18 cellular contexts compared by ENCODE assay signal in genomic region chr10:77188000-77188395, GRCh38.
DNase-seq lines count a peak whose midpoint lies in the region; ATAC-seq and TF ChIP-seq lines count a peak whose summit lies in the region.
"Had no signal": no experiment of that assay in that cellular context is flagged by ENCODE, and none has a peak within 500 bp of the region (broad histone marks: within the 10 kb centered on the region; RNA-seq: fewer than 3 reads in every experiment).

No MANE protein-coding gene starts in this region.

- peaks cover 10% of the 10 kb centered on the region for H3F3A ChIP-seq in smooth muscle cell (ENCODE audit: low read depth)

- peaks cover 0 to 71% (median 9%) of the 10 kb centered on the region in 3 donors for H3K4me1 ChIP-seq in gastroesophageal sphincter
- peaks cover 20% of the 10 kb centered on the region for H3K4me1 ChIP-seq in smooth muscle cell (ENCODE audit: low read depth)

- ATAC-seq in gastroesophageal sphincter (no peak), GM21529 (IDR thresholded peaks at IDR 0.05; ENCODE audit: unreplicated experiment) (no peak)
- ATAC-seq: PC-3, Right ventricle myocardium inferior had no signal

- H3K4me3 Mint-ChIP-seq in activated T-helper 2 cell treated with anti-CD3 and anti-CD28 coated beads, Interferon-gamma antibody, Interleukin-2, Interleukin-4, amounts not matched to agents 10 μg/mL and 5 μg/mL and 100 μg/mL, durations not matched to agents 14 hours and 24 hours and 36 hours (ENCODE audit: low read depth): no peak overlapping the region
- H3K4me3 Mint-ChIP-seq: CD14-positive monocyte, H9 had no signal

- H3K4me3 ChIP-seq in gastroesophageal sphincter: no peak overlapping the region
- H3K4me3 ChIP-seq in smooth muscle cell: no peak overlapping the region
- H3K4me3 ChIP-seq: SK-N-MC had no signal

- TF ChIP-seq POLR2A in gastroesophageal sphincter (IDR thresholded peaks at IDR 0.05): no peak

- H3K27me3 ChIP-seq in gastroesophageal sphincter: no peaks in the 10 kb centered on the region
- H3K27me3 ChIP-seq in smooth muscle cell (ENCODE audit: low read depth): no peaks in the 10 kb centered on the region

- H3K27me3 Mint-ChIP-seq in activated T-helper 2 cell treated with anti-CD3 and anti-CD28 coated beads, Interferon-gamma antibody, Interleukin-2, Interleukin-4, amounts not matched to agents 10 μg/mL and 5 μg/mL and 100 μg/mL, durations not matched to agents 14 hours and 24 hours and 36 hours (ENCODE audit: low read depth): no peaks in the 10 kb centered on the region

- WGBS in gastroesophageal sphincter (ENCODE audit: low coverage in 1 of 2), 2 donors: 59 to 60% methylated on average over 1 of the region's 1 CpG
- WGBS in smooth muscle cell (ENCODE audit: low lambda C conversion rate): 86% methylated on average over 1 of the region's 1 CpG

- no peak overlapping the region for H2AFZ ChIP-seq in smooth muscle cell (ENCODE audit: low read depth)

- no peak for TF ChIP-seq EP300 in gastroesophageal sphincter (IDR thresholded peaks at IDR 0.05)

- no peaks in the 10 kb centered on the region for H4K20me1 ChIP-seq in smooth muscle cell (ENCODE audit: low read depth)

- H3K27ac Mint-ChIP-seq in activated T-helper 2 cell treated with anti-CD3 and anti-CD28 coated beads, Interferon-gamma antibody, Interleukin-2, Interleukin-4, amounts not matched to agents 10 μg/mL and 5 μg/mL and 100 μg/mL, durations not matched to agents 14 hours and 24 hours and 36 hours: no peak overlapping the region
- H3K27ac Mint-ChIP-seq: CD14-positive monocyte, H9 had no signal

- no peak overlapping the region for H3K9ac ChIP-seq in smooth muscle cell (ENCODE audit: low read depth)

- H3K79me2 ChIP-seq in smooth muscle cell (ENCODE audit: low read depth): no peaks in the 10 kb centered on the region

- H3K36me3 ChIP-seq in gastroesophageal sphincter: no peaks in the 10 kb centered on the region
- H3K36me3 ChIP-seq in smooth muscle cell (ENCODE audit: low read depth): no peaks in the 10 kb centered on the region

- intact Hi-C loops in activated T-helper 2 cell treated with anti-CD3 and anti-CD28 coated beads, Interferon-gamma antibody, Interleukin-2, Interleukin-4, amounts not matched to agents 10 μg/mL and 5 μg/mL and 100 μg/mL, durations not matched to agents 14 hours and 24 hours and 36 hours (cut with micrococcal nuclease): no loop called here

- H3K27ac ChIP-seq in gastroesophageal sphincter (peak overlapping the region in 3 of 4 donors; percentile 45 to 70 (median 46)), smooth muscle cell (ENCODE audit: low read depth) (peak overlapping the region; percentile 59)
- H3K27ac ChIP-seq: SK-N-MC had no signal

- H3K9me3 ChIP-seq in gastroesophageal sphincter (no peaks in the 10 kb centered on the region), smooth muscle cell (replicated peaks; ENCODE audit: low read depth) (no peaks in the 10 kb centered on the region)

- no peaks in the 10 kb centered on the region for H3K4me1 Mint-ChIP-seq in activated T-helper 2 cell treated with anti-CD3 and anti-CD28 coated beads, Interferon-gamma antibody, Interleukin-2, Interleukin-4, amounts not matched to agents 10 μg/mL and 5 μg/mL and 100 μg/mL, durations not matched to agents 14 hours and 24 hours and 36 hours (ENCODE audit: low read depth)
- H3K4me1 Mint-ChIP-seq: CD14-positive monocyte had no signal

- TF ChIP-seq CTCF in gastroesophageal sphincter (IDR thresholded peaks at IDR 0.05) (no peak), smooth muscle cell (IDR thresholded peaks at IDR 0.05; ENCODE audit: borderline replicate concordance, insufficient read depth, poor library complexity, severe bottlenecking) (no peak)

- peak overlapping the region; percentile 2 for H3K4me2 ChIP-seq in smooth muscle cell

- H3K36me3 Mint-ChIP-seq in activated T-helper 2 cell treated with anti-CD3 and anti-CD28 coated beads, Interferon-gamma antibody, Interleukin-2, Interleukin-4, amounts not matched to agents 10 μg/mL and 5 μg/mL and 100 μg/mL, durations not matched to agents 14 hours and 24 hours and 36 hours (ENCODE audit: low read depth): no peaks in the 10 kb centered on the region
- H3K36me3 Mint-ChIP-seq: CD14-positive monocyte had no signal

- DNase-seq in ELR (ENCODE audit: low read depth) (peak; percentile 22), RPMI7951 (ENCODE audit: low read depth) (peak; percentile 17), smooth muscle cell (lab: John Stamatoyannopoulos, UW; ENCODE audit: unreplicated experiment) (no peak), NCI-H446 treated with DMSO at 0.1 percent for 48 hours (lab: John Stamatoyannopoulos, UW) (no peak)
- no peak for DNase-seq in activated T-helper 2 cell treated with anti-CD3 and anti-CD28 coated beads, Interferon-gamma antibody, Interleukin-2, Interleukin-4, amounts not matched to agents 10 μg/mL and 5 μg/mL and 100 μg/mL, durations not matched to agents 14 hours and 24 hours and 36 hours (ENCODE audit: low spot score)
- DNase-seq: ACHN, AML-193, H9, Karpas-422, NCI-H1105 treated with DMSO at 0.1 percent for 48 hours, NCI-H187, NCI-H774, PC-3 had no signal

- no peaks in the 10 kb centered on the region for H3K9me3 Mint-ChIP-seq in activated T-helper 2 cell treated with anti-CD3 and anti-CD28 coated beads, Interferon-gamma antibody, Interleukin-2, Interleukin-4, amounts not matched to agents 10 μg/mL and 5 μg/mL and 100 μg/mL, durations not matched to agents 14 hours and 24 hours and 36 hours
- H3K9me3 Mint-ChIP-seq: CD14-positive monocyte, H9 had no signal

Comparison
In these comparisons a context has a peak if more than half of its experiments do, and no peak if none do; other contexts are left out.
1. DNase-seq: peak in ELR (single experiment) and RPMI7951 (single experiment); none in smooth muscle cell (single experiment), NCI-H446 treated with DMSO at 0.1 percent for 48 hours (single experiment) and activated T-helper 2 cell treated with anti-CD3 and anti-CD28 coated beads, Interferon-gamma antibody, Interleukin-2, Interleukin-4, amounts not matched to agents 10 μg/mL and 5 μg/mL and 100 μg/mL, durations not matched to agents 14 hours and 24 hours and 36 hours (single experiment).